ENCODE assay signal across 1 cellular context in genomic region chr6:119326291-119327005, GRCh38.
A peak's percentile ranks its signal among the peaks of the same experiment; 100 is the strongest.
TF ChIP-seq lines count a peak whose summit lies in the region.

No MANE protein-coding gene starts in this region.

TF ChIP-seq in K562, 482 proteins besides CTCF, POLR2A, EP300 and RAD21 (continued from another document):
- TF ChIP-seq GTF2B (IDR thresholded peaks at IDR 0.05; ENCODE audit: extremely low read depth, insufficient read length) (no peak), SUPT5H (IDR thresholded peaks at IDR 0.05) (0 out of 2 replicates have a peak, but pooled peaks have one; percentile 27), MIER1 (IDR thresholded peaks at IDR 0.05; ENCODE audit: low read depth) (no peak), PKNOX1 (IDR thresholded peaks at IDR 0.05) (no peak), IRF9 (tag; IDR thresholded peaks at IDR 0.05) (no peak), ZFP91 (CRISPR knock-in tag; IDR thresholded peaks at IDR 0.05) (no peak), ZKSCAN1 (IDR thresholded peaks at IDR 0.05; ENCODE audit: low read depth, low read length) (no peak), CTBP1 (IDR thresholded peaks at IDR 0.05; ENCODE audit: borderline replicate concordance) (0 out of 2 replicates have a peak, but pooled peaks have one; percentile 57), KHSRP (IDR thresholded peaks at IDR 0.05) (no peak), POLR2AphosphoS2 (IDR thresholded peaks at IDR 0.05; ENCODE audit: low read length) (no peak), ZNF431 (CRISPR knock-in tag; IDR thresholded peaks at IDR 0.05) (no peak), ID3 (CRISPR knock-in tag; IDR thresholded peaks at IDR 0.05) (0 out of 2 replicates have a peak, but pooled peaks have one; percentile 10), ID3 (tag; IDR thresholded peaks at IDR 0.05) (peak; percentile 69; the same call in 1 of the 2 replicates), PTTG1 (tag; IDR thresholded peaks at IDR 0.05; ENCODE audit: low read depth) (peak; percentile 76), CBX1 (IDR thresholded peaks at IDR 0.05; ENCODE audit: low read depth) (no peak), SRSF3 (IDR thresholded peaks at IDR 0.05; ENCODE audit: insufficient read depth, low read length) (no peak), PTRF (tag; IDR thresholded peaks at IDR 0.05) (0 out of 2 replicates have a peak, but pooled peaks have one; percentile 71), ZNF583 (CRISPR knock-in tag; IDR thresholded peaks at IDR 0.05) (peak; percentile 80), GTF2F1 (IDR thresholded peaks at IDR 0.05; ENCODE audit: low read depth, low read length) (no peak), YY1 (IDR thresholded peaks at IDR 0.05; ENCODE audit: borderline replicate concordance in 1 of 3, control insufficient read depth in 1 of 3, extremely low read depth in 1 of 3, insufficient read depth in 3 of 3, insufficient read length in 1 of 3, insufficient replicate concordance in 2 of 3, low read depth in 1 of 3, low read length in 2 of 3) (no peak), ETS2 (tag; IDR thresholded peaks at IDR 0.05; ENCODE audit: borderline replicate concordance, poor library complexity, severe bottlenecking) (no peak), CGGBP1 (CRISPR knock-in tag; IDR thresholded peaks at IDR 0.05) (no peak), SMAD2 (IDR thresholded peaks at IDR 0.05; ENCODE audit: low read depth, low read length) (no peak), MCM5 (IDR thresholded peaks at IDR 0.05; ENCODE audit: low read depth) (no peak), KLF13 (tag; IDR thresholded peaks at IDR 0.05; ENCODE audit: borderline replicate concordance, low read depth) (no peak), RBM39 (optimal IDR thresholded peaks at IDR 0.05; ENCODE audit: low read depth, low read length) (no peak), ZNF398 (CRISPR knock-in tag; IDR thresholded peaks at IDR 0.05) (0 out of 2 replicates have a peak, but pooled peaks have one; percentile 28), MLX (CRISPR knock-in tag; conservative IDR thresholded peaks at IDR 0.05) (no peak), SMAD4 (CRISPR knock-in tag; conservative IDR thresholded peaks at IDR 0.05) (peak; percentile 69), GABPA (tag; conservative IDR thresholded peaks at IDR 0.05; ENCODE audit: low read depth) (no peak), DACH1 (IDR thresholded peaks at IDR 0.05; ENCODE audit: partially characterized antibody) (no peak), ZNF695 (CRISPR knock-in tag; IDR thresholded peaks at IDR 0.05) (no peak), EGR1 (conservative IDR thresholded peaks at IDR 0.05) (0 out of 2 replicates have a peak, but pooled peaks have one; percentile 0), ARID3A (IDR thresholded peaks at IDR 0.05; ENCODE audit: borderline replicate concordance, low read depth, low read length) (no peak), TFE3 (CRISPR knock-in tag; IDR thresholded peaks at IDR 0.05) (no peak), XRCC3 (IDR thresholded peaks at IDR 0.05) (no peak), IFI16 (CRISPR knock-in tag; IDR thresholded peaks at IDR 0.05) (0 out of 2 replicates have a peak, but pooled peaks have one; percentile 69), ZNF785 (CRISPR knock-in tag; IDR thresholded peaks at IDR 0.05) (no peak), CBFA2T3 (IDR thresholded peaks at IDR 0.05) (no peak), CC2D1A (IDR thresholded peaks at IDR 0.05) (no peak), ZBTB17 (CRISPR knock-in tag; IDR thresholded peaks at IDR 0.05) (peak; percentile 48; the same call in 1 of the 2 replicates), CUX1 (CRISPR knock-in tag; IDR thresholded peaks at IDR 0.05) (no peak), MCM2 (IDR thresholded peaks at IDR 0.05; ENCODE audit: low read depth) (no peak), MECOM (CRISPR knock-in tag; IDR thresholded peaks at IDR 0.05) (peak; percentile 74)
TF ChIP-seq in K562: peak in this region for 42.
